19 cellular contexts compared by ENCODE assay signal in genomic region chr16:9885457-9885856, GRCh38.
DNase-seq lines count a peak whose midpoint lies in the region; TF ChIP-seq lines count a peak whose summit lies in the region.
"Had no signal": no experiment of that assay in that cellular context is flagged by ENCODE, and none has a peak within 500 bp of the region (broad histone marks: within the 10 kb centered on the region; RNA-seq: fewer than 3 reads in every experiment).

No MANE protein-coding gene starts in this region.

- no peaks in the 10 kb centered on the region for H4K20me1 ChIP-seq in neural cell (ENCODE audit: insufficient read depth)

- H2AFZ ChIP-seq in neural cell (ENCODE audit: low read depth, low read length), result no peak overlapping the region

- no peaks in the 10 kb centered on the region for H3K9me2 ChIP-seq in neural cell (ENCODE audit: insufficient read depth, low read length)

- TF ChIP-seq EP300 in neural cell (conservative IDR thresholded peaks at IDR 0.05; ENCODE audit: poor library complexity, severe bottlenecking), result no peak

- H3K27me3 ChIP-seq in neural cell (ENCODE audit: insufficient read depth, low read depth, low read length), result no peaks in the 10 kb centered on the region
- H3K27me3 ChIP-seq: BE2C had no signal

- H3K4me3 ChIP-seq in neural cell (ENCODE audit: low read length), result peak overlapping the region; percentile 38
- H3K4me3 ChIP-seq: K562 had no signal

- H3K27ac ChIP-seq in neural cell (ENCODE audit: low read length) (peak overlapping the region; percentile 37), temporal lobe (ENCODE audit: low read depth, low read length) (peak overlapping the region; percentile 47)
- H3K27ac ChIP-seq: RWPE1 had no signal

- H3K36me3 ChIP-seq in neural cell (ENCODE audit: insufficient read depth, low read length), result no peaks in the 10 kb centered on the region
- H3K36me3 ChIP-seq: BE2C had no signal

- TF ChIP-seq CTCF in neural cell (IDR thresholded peaks at IDR 0.05; ENCODE audit: poor library complexity, severe bottlenecking), result no peak

- H3K79me2 ChIP-seq in neural cell (replicated peaks; ENCODE audit: insufficient read depth, low read length), result no peaks in the 10 kb centered on the region

- DNase-seq in astrocyte of the hippocampus (ENCODE audit: low read depth, low spot score) (peak; percentile 12), globus pallidus (ENCODE audit: low spot score) (peak; percentile 28), SW 1271 (lab: John Stamatoyannopoulos, UW) (no peak), T1000 (lab: John Stamatoyannopoulos, UW) (no peak), DMS 273 (lab: John Stamatoyannopoulos, UW; ENCODE audit: unreplicated experiment) (no peak)
- DNase-seq: BE2C; CD4-positive, alpha-beta memory T cell; DMS79 treated with DMSO at 0.1 percent for 48 hours; GF-D8; NCI-H1048; NCI-H1694; NCI-H2107; NCI-H69; NK-92 treated with Interleukin-12 subunit alpha and Interleukin-12 subunit beta, amount 100 ng/mL, for 24 hours; OCI-M1 had no signal

- H3F3A ChIP-seq in neural cell (ENCODE audit: insufficient read depth, low read length, poor library complexity, severe bottlenecking), result no peaks in the 10 kb centered on the region

- H3K9ac ChIP-seq in neural cell (ENCODE audit: low read length), result peak overlapping the region; percentile 13

- no peaks in the 10 kb centered on the region for H3K9me3 ChIP-seq in neural cell (ENCODE audit: low read length)
- H3K9me3 ChIP-seq: BE2C had no signal

- no peak for TF ChIP-seq RAD21 in neural cell (conservative IDR thresholded peaks at IDR 0.05)

- no peak overlapping the region for H3K4me2 ChIP-seq in neural cell (ENCODE audit: low read length)

TF ChIP-seq in neural cell, 6 proteins besides CTCF, POLR2A, EP300 and RAD21:
- TF ChIP-seq MXI1 (conservative IDR thresholded peaks at IDR 0.05; ENCODE audit: poor library complexity, severe bottlenecking), result no peak
- no peak for TF ChIP-seq TAF1 (IDR thresholded peaks at IDR 0.05; ENCODE audit: low read depth)
- no peak for TF ChIP-seq EZH2 (IDR thresholded peaks at IDR 0.05; ENCODE audit: borderline replicate concordance, insufficient read depth, low read length, poor library complexity, severe bottlenecking)
- TF ChIP-seq SMC3 (conservative IDR thresholded peaks at IDR 0.05; ENCODE audit: poor library complexity), result no peak
- TF ChIP-seq, protein P1, sequence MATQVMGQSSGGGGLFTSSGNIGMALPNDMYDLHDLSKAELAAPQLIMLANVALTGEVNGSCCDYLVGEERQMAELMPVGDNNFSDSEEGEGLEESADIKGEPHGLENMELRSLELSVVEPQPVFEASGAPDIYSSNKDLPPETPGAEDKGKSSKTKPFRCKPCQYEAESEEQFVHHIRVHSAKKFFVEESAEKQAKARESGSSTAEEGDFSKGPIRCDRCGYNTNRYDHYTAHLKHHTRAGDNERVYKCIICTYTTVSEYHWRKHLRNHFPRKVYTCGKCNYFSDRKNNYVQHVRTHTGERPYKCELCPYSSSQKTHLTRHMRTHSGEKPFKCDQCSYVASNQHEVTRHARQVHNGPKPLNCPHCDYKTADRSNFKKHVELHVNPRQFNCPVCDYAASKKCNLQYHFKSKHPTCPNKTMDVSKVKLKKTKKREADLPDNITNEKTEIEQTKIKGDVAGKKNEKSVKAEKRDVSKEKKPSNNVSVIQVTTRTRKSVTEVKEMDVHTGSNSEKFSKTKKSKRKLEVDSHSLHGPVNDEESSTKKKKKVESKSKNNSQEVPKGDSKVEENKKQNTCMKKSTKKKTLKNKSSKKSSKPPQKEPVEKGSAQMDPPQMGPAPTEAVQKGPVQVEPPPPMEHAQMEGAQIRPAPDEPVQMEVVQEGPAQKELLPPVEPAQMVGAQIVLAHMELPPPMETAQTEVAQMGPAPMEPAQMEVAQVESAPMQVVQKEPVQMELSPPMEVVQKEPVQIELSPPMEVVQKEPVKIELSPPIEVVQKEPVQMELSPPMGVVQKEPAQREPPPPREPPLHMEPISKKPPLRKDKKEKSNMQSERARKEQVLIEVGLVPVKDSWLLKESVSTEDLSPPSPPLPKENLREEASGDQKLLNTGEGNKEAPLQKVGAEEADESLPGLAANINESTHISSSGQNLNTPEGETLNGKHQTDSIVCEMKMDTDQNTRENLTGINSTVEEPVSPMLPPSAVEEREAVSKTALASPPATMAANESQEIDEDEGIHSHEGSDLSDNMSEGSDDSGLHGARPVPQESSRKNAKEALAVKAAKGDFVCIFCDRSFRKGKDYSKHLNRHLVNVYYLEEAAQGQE (IDR thresholded peaks at IDR 0.05; ENCODE audit: borderline replicate concordance), result no peak
- no peak for TF ChIP-seq POLR2AphosphoS5 (IDR thresholded peaks at IDR 0.05)
TF ChIP-seq in neural cell: peak in this region for 0.

Comparison
In these comparisons a context has a peak if more than half of its experiments do, and no peak if none do; other contexts are left out.
1. DNase-seq: peak in astrocyte of the hippocampus (single experiment) and globus pallidus (single experiment); none in SW 1271 (0 of 2), T1000 (single experiment) and DMS 273 (single experiment).